In genomic region chr2:239979243-239980023, GRCh38 we compare ENCODE assay signal across 14 cellular contexts. TPM values are rescaled to one million over a fixed set of nuclear protein-coding genes. Genes with fewer than 3 reads are reported as not detected.
A peak's percentile ranks its signal among the peaks of the same experiment; 100 is the strongest.
DNase-seq lines count a peak whose midpoint lies in the region; TF ChIP-seq lines count a peak whose summit lies in the region.
"Had no signal": no experiment of that assay in that cellular context is flagged by ENCODE, and none has a peak within 500 bp of the region (broad histone marks: within the 10 kb centered on the region; RNA-seq: fewer than 3 reads in every experiment).

No MANE protein-coding gene starts in this region.

- H3F3A ChIP-seq in neural cell (ENCODE audit: insufficient read depth, low read length, poor library complexity, severe bottlenecking), result no peaks in the 10 kb centered on the region

- no peak for TF ChIP-seq EP300 in neural cell (conservative IDR thresholded peaks at IDR 0.05; ENCODE audit: poor library complexity, severe bottlenecking)

- H3K79me2 ChIP-seq in neural cell (replicated peaks; ENCODE audit: insufficient read depth, low read length) (no peaks in the 10 kb centered on the region), Karpas-422 (ENCODE audit: low read length) (peaks cover 39% of the 10 kb centered on the region)

- H3K9me2 ChIP-seq in neural cell (ENCODE audit: insufficient read depth, low read length) (no peaks in the 10 kb centered on the region), Karpas-422 (replicated peaks; ENCODE audit: insufficient read depth, low read length) (no peaks in the 10 kb centered on the region)

- H2AFZ ChIP-seq in neural cell (ENCODE audit: low read depth, low read length) (no peak overlapping the region), Karpas-422 (ENCODE audit: low read length) (no peak overlapping the region)

- H3K9me3 ChIP-seq in cardiac muscle cell (ENCODE audit: low read depth) (no peaks in the 10 kb centered on the region), neural cell (ENCODE audit: low read length) (no peaks in the 10 kb centered on the region), Karpas-422 (ENCODE audit: low read length) (no peaks in the 10 kb centered on the region)

- no peak for DNase-seq in AG09319 (ENCODE audit: extremely low read depth, low read depth)
- DNase-seq in astrocyte of the hippocampus (ENCODE audit: low read depth, low spot score), result peak; percentile 75
- DNase-seq in cardiac muscle cell (ENCODE audit: low read depth in 1 of 2, low spot score in 1 of 2), result peak; percentile 58 to 78
- DNase-seq in NCI-H2171 treated with DMSO at 0.1 percent for 48 hours (lab: John Stamatoyannopoulos, UW), result no peak
- no peak for DNase-seq in Karpas-422
- no peak for DNase-seq in activated CD4-positive, alpha-beta T cell treated with anti-CD3 and anti-CD28 coated beads for 4 hours
- DNase-seq in NOMO-1 treated with dmso at 0.1 percent for 144 hours (lab: John Stamatoyannopoulos, UW; ENCODE audit: unreplicated experiment), result no peak
- DNase-seq: activated gamma-delta T cell treated with Interleukin-2 at 50 U/mL for 16 hours; effector CD8-positive, alpha-beta T cell; NCI-H2227 treated with DMSO at 0.1 percent for 48 hours had no signal

- H3K36me3 ChIP-seq in cardiac muscle cell (peaks cover 9% of the 10 kb centered on the region), neural cell (ENCODE audit: insufficient read depth, low read length) (no peaks in the 10 kb centered on the region), Karpas-422 (ENCODE audit: insufficient read depth, low read length) (peaks cover 29% of the 10 kb centered on the region; the same call in 1 of the 2 replicates)

- H3K27ac ChIP-seq in cardiac muscle cell (no peak overlapping the region), neural cell (ENCODE audit: low read length) (no peak overlapping the region), Karpas-422 (ENCODE audit: low read length) (no peak overlapping the region)
- H3K27ac ChIP-seq: RWPE1 had no signal

- peak; percentile 43 for TF ChIP-seq RAD21 in neural cell (conservative IDR thresholded peaks at IDR 0.05)

- TF ChIP-seq CTCF in AG09319 (IDR thresholded peaks at IDR 0.05; ENCODE audit: low read depth, low read length), result peak; percentile 12
- peak; percentile 49 for TF ChIP-seq CTCF in cardiac muscle cell (IDR thresholded peaks at IDR 0.05; ENCODE audit: low read depth, low read length)
- TF ChIP-seq CTCF in neural cell (IDR thresholded peaks at IDR 0.05; ENCODE audit: poor library complexity, severe bottlenecking), result no peak

- H3K4me2 ChIP-seq in neural cell (ENCODE audit: low read length) (no peak overlapping the region), Karpas-422 (ENCODE audit: low read depth, low read length, poor library complexity, severe bottlenecking) (no peak overlapping the region)

- no peak overlapping the region for H3K4me3 ChIP-seq in cardiac muscle cell
- no peak overlapping the region for H3K4me3 ChIP-seq in neural cell (ENCODE audit: low read length)
- H3K4me3 ChIP-seq in Karpas-422 (ENCODE audit: low read length), result no peak overlapping the region

- H3K9ac ChIP-seq in neural cell (ENCODE audit: low read length) (no peak overlapping the region), Karpas-422 (ENCODE audit: low read length) (no peak overlapping the region)

- H3K4me1 ChIP-seq in cardiac muscle cell (ENCODE audit: low read depth) (no peaks in the 10 kb centered on the region), Karpas-422 (ENCODE audit: low read length) (no peaks in the 10 kb centered on the region)

- no peaks in the 10 kb centered on the region for H3K27me3 ChIP-seq in cardiac muscle cell
- H3K27me3 ChIP-seq in neural cell (ENCODE audit: insufficient read depth, low read depth, low read length), result no peaks in the 10 kb centered on the region
- H3K27me3 ChIP-seq in Karpas-422 (ENCODE audit: low read length), result no peaks in the 10 kb centered on the region

- no peaks in the 10 kb centered on the region for H4K20me1 ChIP-seq in neural cell (ENCODE audit: insufficient read depth)
- H4K20me1 ChIP-seq in Karpas-422 (ENCODE audit: insufficient read depth, low read depth, low read length), result no peaks in the 10 kb centered on the region

TF ChIP-seq in neural cell, 6 proteins besides CTCF, POLR2A, EP300 and RAD21:
- TF ChIP-seq SMC3 (conservative IDR thresholded peaks at IDR 0.05; ENCODE audit: poor library complexity) (peak; percentile 37), POLR2AphosphoS5 (IDR thresholded peaks at IDR 0.05) (no peak)
TF ChIP-seq in neural cell: peak in this region for 1.

RNA-seq across cellular contexts. Expression of gene NDUFA10, which starts 45.7 kb away (rescaled TPM):
- 279 and 413 TPM in 2 replicates for total RNA-seq in cardiac muscle cell
- polyA plus RNA-seq in cardiac muscle cell (295 and 304 TPM in 2 replicates), neural cell (109 and 133 TPM in 2 replicates)
- polyA minus RNA-seq in neural cell, result 71.1 and 82.5 TPM in 2 replicates
- total RNA-seq in Karpas-422 (2014; rRNA removed; shearing (Covaris generic); ENCODE audit: low replicate concordance), result 93.1 and 104 TPM in 2 replicates

RNA-seq across cellular contexts. Expression of gene OR6B2, which starts 50.8 kb away (rescaled TPM):
- total RNA-seq in cardiac muscle cell, result not detected in 2 replicates
- not detected in 2 replicates for polyA plus RNA-seq in cardiac muscle cell
- not detected in 2 replicates for polyA plus RNA-seq in neural cell
- polyA minus RNA-seq in neural cell, result not detected in 2 replicates
- total RNA-seq in Karpas-422 (2014; rRNA removed; shearing (Covaris generic); ENCODE audit: low replicate concordance), result not detected in 2 replicates
- total RNA-seq: lower leg skin, urinary bladder had no signal
- polyA plus RNA-seq: urinary bladder had no signal

Comparison
In these comparisons a context has a peak if more than half of its experiments do, and no peak if none do; other contexts are left out.
1. DNase-seq: peak in astrocyte of the hippocampus (single experiment) and cardiac muscle cell (2 of 2); none in AG09319 (single experiment), NCI-H2171 treated with DMSO at 0.1 percent for 48 hours (single experiment), Karpas-422 (single experiment), activated CD4-positive, alpha-beta T cell treated with anti-CD3 and anti-CD28 coated beads for 4 hours (0 of 2) and NOMO-1 treated with dmso at 0.1 percent for 144 hours (single experiment).